12 cellular contexts compared by ENCODE assay signal in genomic region chr16:81568749-81569087, GRCh38.
DNase-seq lines count a peak whose midpoint lies in the region; ATAC-seq, FAIRE-seq and TF ChIP-seq lines count a peak whose summit lies in the region.
"Had no signal": no experiment of that assay in that cellular context is flagged by ENCODE, and none has a peak within 500 bp of the region (broad histone marks: within the 10 kb centered on the region; RNA-seq: fewer than 3 reads in every experiment).

No MANE protein-coding gene starts in this region.

- H3K27me3 Mint-ChIP-seq in CD4-positive, alpha-beta T cell, result no peaks in the 10 kb centered on the region
- H3K27me3 Mint-ChIP-seq in activated T-helper 2 cell treated with anti-CD3 and anti-CD28 coated beads, Interferon-gamma antibody, Interleukin-2, Interleukin-4, amounts not matched to agents 10 μg/mL and 5 μg/mL and 100 μg/mL, durations not matched to agents 14 hours and 24 hours and 36 hours (ENCODE audit: low read depth), result no peaks in the 10 kb centered on the region
- H3K27me3 Mint-ChIP-seq in mesothelial cell of epicardium (ENCODE audit: low read depth), result no peaks in the 10 kb centered on the region

- H3K4me3 Mint-ChIP-seq in CD4-positive, alpha-beta T cell, result no peak overlapping the region
- peak overlapping the region; percentile 22 for H3K4me3 Mint-ChIP-seq in activated T-helper 2 cell treated with anti-CD3 and anti-CD28 coated beads, Interferon-gamma antibody, Interleukin-2, Interleukin-4, amounts not matched to agents 10 μg/mL and 5 μg/mL and 100 μg/mL, durations not matched to agents 14 hours and 24 hours and 36 hours (ENCODE audit: low read depth)
- H3K4me3 Mint-ChIP-seq in mesothelial cell of epicardium, result no peak overlapping the region
- H3K4me3 Mint-ChIP-seq: CD14-positive monocyte had no signal

- WGBS in A549 (ENCODE audit: missing lambda C conversion rate), result 56% methylated on average over 8 of the region's 8 CpGs

- H3K4me1 ChIP-seq in A549, result peaks cover 92% of the 10 kb centered on the region

- peak overlapping the region; percentile 78 to 86 for H3K27ac ChIP-seq in A549
- no peak overlapping the region for H3K27ac ChIP-seq in CD4-positive, alpha-beta T cell (ENCODE audit: low read depth, low read length)

- H3K27me3 ChIP-seq in CD4-positive, alpha-beta T cell (ENCODE audit: control insufficient read depth, insufficient read depth, low read length), result no peaks in the 10 kb centered on the region

- ATAC-seq in A549, result no peak
- no peak for ATAC-seq in CD4-positive, alpha-beta T cell (ENCODE audit: poor library complexity)
- no peak for ATAC-seq in GM19351 (IDR thresholded peaks at IDR 0.05; ENCODE audit: unreplicated experiment)

- H3K9me3 Mint-ChIP-seq in CD4-positive, alpha-beta T cell, result no peaks in the 10 kb centered on the region
- H3K9me3 Mint-ChIP-seq in activated T-helper 2 cell treated with anti-CD3 and anti-CD28 coated beads, Interferon-gamma antibody, Interleukin-2, Interleukin-4, amounts not matched to agents 10 μg/mL and 5 μg/mL and 100 μg/mL, durations not matched to agents 14 hours and 24 hours and 36 hours, result no peaks in the 10 kb centered on the region
- H3K9me3 Mint-ChIP-seq in mesothelial cell of epicardium, result no peaks in the 10 kb centered on the region

- peak overlapping the region; percentile 83 for H3K4me2 ChIP-seq in A549

- H3K9me3 ChIP-seq in A549, result no peaks in the 10 kb centered on the region
- no peaks in the 10 kb centered on the region for H3K9me3 ChIP-seq in CD4-positive, alpha-beta T cell (ENCODE audit: control insufficient read depth, low read length)

- peaks cover 29% of the 10 kb centered on the region for H3K4me1 Mint-ChIP-seq in CD4-positive, alpha-beta T cell (ENCODE audit: low read depth)
- H3K4me1 Mint-ChIP-seq in activated T-helper 2 cell treated with anti-CD3 and anti-CD28 coated beads, Interferon-gamma antibody, Interleukin-2, Interleukin-4, amounts not matched to agents 10 μg/mL and 5 μg/mL and 100 μg/mL, durations not matched to agents 14 hours and 24 hours and 36 hours (ENCODE audit: low read depth), result peaks cover 34% of the 10 kb centered on the region
- H3K4me1 Mint-ChIP-seq in mesothelial cell of epicardium, result peaks cover 24% of the 10 kb centered on the region

- TF ChIP-seq RAD21 in A549 (conservative IDR thresholded peaks at IDR 0.05 in 1 of 2, IDR thresholded peaks at IDR 0.05 in 1 of 2), result no peak

- H3K36me3 Mint-ChIP-seq in CD4-positive, alpha-beta T cell (ENCODE audit: low read depth), result peaks cover 3% of the 10 kb centered on the region
- peaks cover 13% of the 10 kb centered on the region for H3K36me3 Mint-ChIP-seq in activated T-helper 2 cell treated with anti-CD3 and anti-CD28 coated beads, Interferon-gamma antibody, Interleukin-2, Interleukin-4, amounts not matched to agents 10 μg/mL and 5 μg/mL and 100 μg/mL, durations not matched to agents 14 hours and 24 hours and 36 hours (ENCODE audit: low read depth)
- no peaks in the 10 kb centered on the region for H3K36me3 Mint-ChIP-seq in mesothelial cell of epicardium

- no peak for TF ChIP-seq POLR2A in A549 (IDR thresholded peaks at IDR 0.05; ENCODE audit: low read length)

- no peak for FAIRE-seq in A549 (lab: Jason Lieb, UNC)
- FAIRE-seq: frontal cortex, GM19239 had no signal

- no peak overlapping the region for H3K4me3 ChIP-seq in A549

- TF ChIP-seq EP300 in A549 (IDR thresholded peaks at IDR 0.05), result no peak

- intact Hi-C loops in CD4-positive, alpha-beta T cell (cut with DNase I, micrococcal nuclease), result no loop called here
- intact Hi-C loops in activated T-helper 2 cell treated with anti-CD3 and anti-CD28 coated beads, Interferon-gamma antibody, Interleukin-2, Interleukin-4, amounts not matched to agents 10 μg/mL and 5 μg/mL and 100 μg/mL, durations not matched to agents 14 hours and 24 hours and 36 hours (cut with micrococcal nuclease), result loop anchor here (1.0 to 5.0 kb wide), 6 partner anchors 18 to 124 kb away; partner anchors contain the start of gene CMIP

- CTCF ChIA-PET in A549 (lab: Yijun Ruan, JAX), result interaction anchor here (1.0 to 2.7 kb wide), 5 partner anchors 11 to 203 kb away, joined by 3 to 10 read pairs (median 5); no protein-coding TSS in a partner anchor
- CTCF ChIA-PET in CD4-positive, alpha-beta T cell (lab: Charles Lee), result no interaction called here

- H3K27ac Mint-ChIP-seq in CD4-positive, alpha-beta T cell, result peak overlapping the region; percentile 27
- H3K27ac Mint-ChIP-seq in activated T-helper 2 cell treated with anti-CD3 and anti-CD28 coated beads, Interferon-gamma antibody, Interleukin-2, Interleukin-4, amounts not matched to agents 10 μg/mL and 5 μg/mL and 100 μg/mL, durations not matched to agents 14 hours and 24 hours and 36 hours, result peak overlapping the region; percentile 94
- peak overlapping the region; percentile 76 for H3K27ac Mint-ChIP-seq in mesothelial cell of epicardium

- TF ChIP-seq CTCF in A549 (IDR thresholded peaks at IDR 0.05) (no peak), mesothelial cell of epicardium (IDR thresholded peaks at IDR 0.05; ENCODE audit: unreplicated experiment) (no peak)
- no peak for TF ChIP-seq CTCF in CD4-positive, alpha-beta T cell (IDR thresholded peaks at IDR 0.05)

- POLR2A ChIA-PET in A549 (lab: Yijun Ruan, JAX), result interaction anchor here (0.8 kb wide), 1 partner anchor 22 kb away, joined by 3 read pairs; no protein-coding TSS in a partner anchor
- POLR2A ChIA-PET in CD4-positive, alpha-beta T cell (lab: Charles Lee), result no interaction called here

- DNase-seq in A549 (ENCODE audit: low read depth in 1 of 2, low spot score in 1 of 2) (no peak), mesothelial cell of epicardium (ENCODE audit: low spot score in 2 of 2, unreplicated experiment in 2 of 2) (no peak), DMS53 (lab: John Stamatoyannopoulos, UW) (no peak), NCI-H82 (lab: John Stamatoyannopoulos, UW) (no peak)
- DNase-seq in CD4-positive, alpha-beta T cell, result no peak
- no peak for DNase-seq in activated T-helper 2 cell treated with anti-CD3 and anti-CD28 coated beads, Interferon-gamma antibody, Interleukin-2, Interleukin-4, amounts not matched to agents 10 μg/mL and 5 μg/mL and 100 μg/mL, durations not matched to agents 14 hours and 24 hours and 36 hours (ENCODE audit: low spot score)
- DNase-seq in stimulated activated naive CD4-positive, alpha-beta T cell treated with Interleukin-2 at 50 U/mL for 16 hours (lab: John Stamatoyannopoulos, UW), result no peak
- DNase-seq: NCI-H1048 had no signal

TF ChIP-seq in A549, 52 proteins besides CTCF, POLR2A, EP300 and RAD21:
- no peak for TF ChIP-seq POLR2AphosphoS2 (conservative IDR thresholded peaks at IDR 0.05; ENCODE audit: low read length)
- TF ChIP-seq, protein P1, sequence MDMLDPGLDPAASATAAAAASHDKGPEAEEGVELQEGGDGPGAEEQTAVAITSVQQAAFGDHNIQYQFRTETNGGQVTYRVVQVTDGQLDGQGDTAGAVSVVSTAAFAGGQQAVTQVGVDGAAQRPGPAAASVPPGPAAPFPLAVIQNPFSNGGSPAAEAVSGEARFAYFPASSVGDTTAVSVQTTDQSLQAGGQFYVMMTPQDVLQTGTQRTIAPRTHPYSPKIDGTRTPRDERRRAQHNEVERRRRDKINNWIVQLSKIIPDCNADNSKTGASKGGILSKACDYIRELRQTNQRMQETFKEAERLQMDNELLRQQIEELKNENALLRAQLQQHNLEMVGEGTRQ (IDR thresholded peaks at IDR 0.05), result no peak
- no peak for TF ChIP-seq CBX8 (IDR thresholded peaks at IDR 0.05)
- TF ChIP-seq FOXS1 (CRISPR knock-in tag; IDR thresholded peaks at IDR 0.05), result no peak
- TF ChIP-seq ZC3H11A (IDR thresholded peaks at IDR 0.05), result no peak
- TF ChIP-seq KDM1A (IDR thresholded peaks at IDR 0.05; ENCODE audit: low read depth), result no peak
- TF ChIP-seq NFE2L2 (conservative IDR thresholded peaks at IDR 0.05; ENCODE audit: low read length), result no peak
- TF ChIP-seq BCL3 (IDR thresholded peaks at IDR 0.05), result no peak
- no peak for TF ChIP-seq ESRRA (IDR thresholded peaks at IDR 0.05; ENCODE audit: borderline replicate concordance, low read length)
- no peak for TF ChIP-seq HOXB5 (CRISPR knock-in tag; IDR thresholded peaks at IDR 0.05)
- TF ChIP-seq CBX2 (IDR thresholded peaks at IDR 0.05; ENCODE audit: borderline replicate concordance, low read depth), result no peak
- no peak for TF ChIP-seq MAFK (IDR thresholded peaks at IDR 0.05; ENCODE audit: partially characterized antibody)

Comparison
In these comparisons a context has a peak if more than half of its experiments do, and no peak if none do; other contexts are left out.
1. H3K27ac Mint-ChIP-seq: peak in every context shown above with its lines; median percentile 94 in activated T-helper 2 cell treated with anti-CD3 and anti-CD28 coated beads, Interferon-gamma antibody, Interleukin-2, Interleukin-4, amounts not matched to agents 10 μg/mL and 5 μg/mL and 100 μg/mL, durations not matched to agents 14 hours and 24 hours and 36 hours; 76 in mesothelial cell of epicardium; 27 in CD4-positive, alpha-beta T cell.